ENCODE assay signal across 10 cellular contexts in genomic region chr3:107981471-107982111, GRCh38.
A peak's percentile ranks its signal among the peaks of the same experiment; 100 is the strongest.
DNase-seq lines count a peak whose midpoint lies in the region; ATAC-seq and TF ChIP-seq lines count a peak whose summit lies in the region.
"Had no signal": no experiment of that assay in that cellular context is flagged by ENCODE, and none has a peak within 500 bp of the region (broad histone marks: within the 10 kb centered on the region; RNA-seq: fewer than 3 reads in every experiment).

No MANE protein-coding gene starts in this region.

- DNase-seq in NCI-H69 (lab: John Stamatoyannopoulos, UW) = peak; percentile 62
- peak; percentile 92 for DNase-seq in cerebellum (ENCODE audit: low spot score)
- peak; percentile 45 for DNase-seq in left kidney (ENCODE audit: low read depth, low spot score)
- DNase-seq in type B pancreatic cell (ENCODE audit: extremely low spot score, unreplicated experiment) = no peak
- no peak for DNase-seq in activated CD4-positive, alpha-beta T cell treated with anti-CD3 and anti-CD28 coated beads for 48 hours
- no peak for DNase-seq in HFFc6
- DNase-seq: DMS 273 treated with DMSO at 0.1 percent for 48 hours, NCI-H146, T-helper 1 cell had no signal

- TF ChIP-seq CTCF in type B pancreatic cell (conservative IDR thresholded peaks at IDR 0.05) (no peak), HFFc6 (IDR thresholded peaks at IDR 0.05) (no peak)

- H3K4me3 Mint-ChIP-seq in type B pancreatic cell (no peak overlapping the region), HFFc6 (no peak overlapping the region)

- H3K9me3 Mint-ChIP-seq in type B pancreatic cell (no peaks in the 10 kb centered on the region), HFFc6 (no peaks in the 10 kb centered on the region)

- H3K4me1 Mint-ChIP-seq in type B pancreatic cell (ENCODE audit: unreplicated experiment) (peaks cover 30% of the 10 kb centered on the region), HFFc6 (ENCODE audit: low read depth) (peaks cover 2% of the 10 kb centered on the region)

- ATAC-seq in HG03378 (IDR thresholded peaks at IDR 0.05; ENCODE audit: unreplicated experiment) = no peak

- H3K27me3 Mint-ChIP-seq in type B pancreatic cell (no peaks in the 10 kb centered on the region), HFFc6 (ENCODE audit: insufficient read depth) (peaks cover 18% of the 10 kb centered on the region)

- H3K27ac Mint-ChIP-seq in type B pancreatic cell = peak overlapping the region; percentile 23
- H3K27ac Mint-ChIP-seq in HFFc6 = no peak overlapping the region

- H3K36me3 Mint-ChIP-seq in type B pancreatic cell = no peaks in the 10 kb centered on the region
- H3K36me3 Mint-ChIP-seq in HFFc6 (ENCODE audit: low read depth) = no peaks in the 10 kb centered on the region

Comparison
In these comparisons a context has a peak if more than half of its experiments do, and no peak if none do; other contexts are left out.
1. DNase-seq: peak in NCI-H69 (single experiment), cerebellum (single experiment) and left kidney (single experiment); none in type B pancreatic cell (single experiment), activated CD4-positive, alpha-beta T cell treated with anti-CD3 and anti-CD28 coated beads for 48 hours (single experiment) and HFFc6 (single experiment).